ENCODE assay signal across 12 cellular contexts in genomic region chr15:37015025-37015424, GRCh38.
DNase-seq lines count a peak whose midpoint lies in the region; ATAC-seq, FAIRE-seq and TF ChIP-seq lines count a peak whose summit lies in the region.
"Had no signal": no experiment of that assay in that cellular context is flagged by ENCODE, and none has a peak within 500 bp of the region (broad histone marks: within the 10 kb centered on the region; RNA-seq: fewer than 3 reads in every experiment).

No MANE protein-coding gene starts in this region.

- H3K4me3 ChIP-seq in cardiac fibroblast (replicated peaks in 1 of 2; ENCODE audit: low read depth in 2 of 2, low read length in 2 of 2) (no peak overlapping the region), keratinocyte (ENCODE audit: control insufficient read depth in 2 of 3, extremely low read depth in 1 of 3, insufficient read depth in 2 of 3, low read depth in 1 of 3, low read length in 3 of 3) (peak overlapping the region in 2 of 3 experiments; percentile 21 to 32)
- H3K4me3 ChIP-seq in effector memory CD4-positive, alpha-beta T cell (ENCODE audit: insufficient read depth, low read depth, low read length, poor library complexity, severe bottlenecking): no peak overlapping the region
- H3K4me3 ChIP-seq: BLaER1 had no signal

- peak overlapping the region; percentile 45 for H3K27ac ChIP-seq in keratinocyte (ENCODE audit: control insufficient read depth, insufficient read depth, low read length)
- no peak overlapping the region for H3K27ac ChIP-seq in effector memory CD4-positive, alpha-beta T cell (ENCODE audit: insufficient read depth, low read length, poor library complexity, severe bottlenecking)
- H3K27ac ChIP-seq: BLaER1, VCaP had no signal

- ATAC-seq in HG03432 (IDR thresholded peaks at IDR 0.05; ENCODE audit: unreplicated experiment): peak; percentile 64
- no peak for ATAC-seq in activated CD8-positive, alpha-beta T cell treated with anti-CD3 and anti-CD28 coated beads, Interleukin-2, amount 10 ng/mL, durations not matched to agents 7 days and 5 days
- ATAC-seq in HG02642 (IDR thresholded peaks at IDR 0.05; ENCODE audit: poor library complexity, unreplicated experiment): no peak

- peak overlapping the region; percentile 66 for H3K4me2 ChIP-seq in keratinocyte (ENCODE audit: control insufficient read depth, extremely low read depth, insufficient read depth, low read depth, low read length)
- H3K4me2 ChIP-seq: BLaER1 had no signal

- H3K9me3 ChIP-seq in keratinocyte (ENCODE audit: control insufficient read depth, low read depth, low read length): no peaks in the 10 kb centered on the region
- no peaks in the 10 kb centered on the region for H3K9me3 ChIP-seq in effector memory CD4-positive, alpha-beta T cell (ENCODE audit: control insufficient read depth, low read length)
- H3K9me3 ChIP-seq: BLaER1 had no signal

- peaks cover 16% of the 10 kb centered on the region for H3K4me1 ChIP-seq in keratinocyte (ENCODE audit: control insufficient read depth, extremely low read depth, insufficient read depth, low read length)
- no peaks in the 10 kb centered on the region for H3K4me1 ChIP-seq in effector memory CD4-positive, alpha-beta T cell (ENCODE audit: control insufficient read depth, insufficient read depth, low read length, poor library complexity, severe bottlenecking)
- H3K4me1 ChIP-seq: BLaER1 had no signal

- H3K9me3 Mint-ChIP-seq in activated CD8-positive, alpha-beta T cell treated with anti-CD3 and anti-CD28 coated beads, Interleukin-2, amount 10 ng/mL, durations not matched to agents 7 days and 5 days (ENCODE audit: insufficient read depth): no peaks in the 10 kb centered on the region

- no peaks in the 10 kb centered on the region for H3K9me1 ChIP-seq in keratinocyte (ENCODE audit: control insufficient read depth, extremely low read depth, insufficient read depth, low read length)

- H3K27me3 ChIP-seq in keratinocyte (ENCODE audit: control insufficient read depth, extremely low read depth, insufficient read depth, low read length): no peaks in the 10 kb centered on the region
- H3K27me3 ChIP-seq in effector memory CD4-positive, alpha-beta T cell (replicated peaks; ENCODE audit: control insufficient read depth, insufficient read depth, low read length, poor library complexity, severe bottlenecking): no peaks in the 10 kb centered on the region
- H3K27me3 ChIP-seq: BLaER1 had no signal

- H4K20me1 ChIP-seq in keratinocyte (ENCODE audit: control insufficient read depth, extremely low read depth, insufficient read depth, low read length): no peaks in the 10 kb centered on the region
- H4K20me1 ChIP-seq: BLaER1 had no signal

- H3K27me3 Mint-ChIP-seq in activated CD8-positive, alpha-beta T cell treated with anti-CD3 and anti-CD28 coated beads, Interleukin-2, amount 10 ng/mL, durations not matched to agents 7 days and 5 days (ENCODE audit: low read depth): no peaks in the 10 kb centered on the region

- TF ChIP-seq CTCF in cardiac fibroblast (IDR thresholded peaks at IDR 0.05; ENCODE audit: low read depth, low read length) (no peak), keratinocyte (optimal IDR thresholded peaks at IDR 0.05 in 1 of 3, IDR thresholded peaks at IDR 0.05 in 1 of 3, conservative IDR thresholded peaks at IDR 0.05 in 1 of 3; ENCODE audit: extremely low read depth in 1 of 3, insufficient read depth in 2 of 3, low read length in 3 of 3) (no peak)

- peak overlapping the region; percentile 24 for H3K9ac ChIP-seq in keratinocyte (ENCODE audit: control insufficient read depth, extremely low read depth, insufficient read depth, low read length)
- H3K9ac ChIP-seq: BLaER1 had no signal

- H3K36me3 ChIP-seq in keratinocyte (ENCODE audit: control insufficient read depth in 2 of 2, extremely low read depth in 1 of 2, insufficient read depth in 2 of 2, low read length in 2 of 2): no peaks in the 10 kb centered on the region
- no peaks in the 10 kb centered on the region for H3K36me3 ChIP-seq in effector memory CD4-positive, alpha-beta T cell (ENCODE audit: control insufficient read depth, insufficient read depth, low read length)
- H3K36me3 ChIP-seq: BLaER1 had no signal

- FAIRE-seq in keratinocyte (lab: Jason Lieb, UNC): peak; percentile 83

- H3K27ac Mint-ChIP-seq in activated CD8-positive, alpha-beta T cell treated with anti-CD3 and anti-CD28 coated beads, Interleukin-2, amount 10 ng/mL, durations not matched to agents 7 days and 5 days: no peak overlapping the region

- H3K4me3 Mint-ChIP-seq in activated CD8-positive, alpha-beta T cell treated with anti-CD3 and anti-CD28 coated beads, Interleukin-2, amount 10 ng/mL, durations not matched to agents 7 days and 5 days: no peak overlapping the region

- no peaks in the 10 kb centered on the region for H3K79me2 ChIP-seq in keratinocyte (ENCODE audit: control insufficient read depth, insufficient read depth, low read length)

- DNase-seq in AG08395 (ENCODE audit: low spot score) (peak; percentile 48), cardiac fibroblast (ENCODE audit: low read depth in 2 of 2) (peak; percentile 75 to 79), keratinocyte (ENCODE audit: low read depth, low spot score) (peak; percentile 7), DMS53 treated with DMSO at 0.1 percent for 48 hours (lab: John Stamatoyannopoulos, UW; ENCODE audit: unreplicated experiment) (no peak)
- no peak for DNase-seq in activated CD8-positive, alpha-beta T cell treated with anti-CD3 and anti-CD28 coated beads, Interleukin-2, amount 10 ng/mL, durations not matched to agents 7 days and 5 days
- DNase-seq in effector memory CD4-positive, alpha-beta T cell: no peak
- DNase-seq: NCI-H510A treated with DMSO at 0.1 percent for 48 hours; stimulated activated CD4-positive, alpha-beta T cell treated with anti-CD3 and anti-CD28 coated beads, Interleukin-4, amount 100 ng/mL, for 1 hour had no signal

- H3K36me3 Mint-ChIP-seq in activated CD8-positive, alpha-beta T cell treated with anti-CD3 and anti-CD28 coated beads, Interleukin-2, amount 10 ng/mL, durations not matched to agents 7 days and 5 days (ENCODE audit: low read depth): no peaks in the 10 kb centered on the region

- POLR2A ChIA-PET in activated CD8-positive, alpha-beta T cell treated with anti-CD3 and anti-CD28 coated beads, Interleukin-2, amount 10 ng/mL, durations not matched to agents 7 days and 5 days (lab: Charles Lee): no interaction called here

- CTCF ChIA-PET in activated CD8-positive, alpha-beta T cell treated with anti-CD3 and anti-CD28 coated beads, Interleukin-2, amount 10 ng/mL, durations not matched to agents 7 days and 5 days (lab: Charles Lee): no interaction called here

- dilution Hi-C loops in keratinocyte (cut with MboI; ENCODE audit: extremely low pct_ligation_motif_present, low sequenced_read_pairs): no loop called here

- H2AFZ ChIP-seq in keratinocyte (ENCODE audit: control insufficient read depth, low read length): no peak overlapping the region

- no peaks in the 10 kb centered on the region for H3K4me1 Mint-ChIP-seq in activated CD8-positive, alpha-beta T cell treated with anti-CD3 and anti-CD28 coated beads, Interleukin-2, amount 10 ng/mL, durations not matched to agents 7 days and 5 days (ENCODE audit: low read depth)

Comparison
In these comparisons a context has a peak if more than half of its experiments do, and no peak if none do; other contexts are left out.
1. DNase-seq: peak in AG08395 (single experiment), cardiac fibroblast (2 of 2) and keratinocyte (single experiment); none in DMS53 treated with DMSO at 0.1 percent for 48 hours (single experiment), activated CD8-positive, alpha-beta T cell treated with anti-CD3 and anti-CD28 coated beads, Interleukin-2, amount 10 ng/mL, durations not matched to agents 7 days and 5 days (single experiment) and effector memory CD4-positive, alpha-beta T cell (0 of 3).
2. H3K4me3 ChIP-seq: peak in keratinocyte (2 of 3); none in cardiac fibroblast (0 of 2) and effector memory CD4-positive, alpha-beta T cell (single experiment).